Comparison of ENCODE assay signal across 30 cellular contexts in the genomic region with DNA sequence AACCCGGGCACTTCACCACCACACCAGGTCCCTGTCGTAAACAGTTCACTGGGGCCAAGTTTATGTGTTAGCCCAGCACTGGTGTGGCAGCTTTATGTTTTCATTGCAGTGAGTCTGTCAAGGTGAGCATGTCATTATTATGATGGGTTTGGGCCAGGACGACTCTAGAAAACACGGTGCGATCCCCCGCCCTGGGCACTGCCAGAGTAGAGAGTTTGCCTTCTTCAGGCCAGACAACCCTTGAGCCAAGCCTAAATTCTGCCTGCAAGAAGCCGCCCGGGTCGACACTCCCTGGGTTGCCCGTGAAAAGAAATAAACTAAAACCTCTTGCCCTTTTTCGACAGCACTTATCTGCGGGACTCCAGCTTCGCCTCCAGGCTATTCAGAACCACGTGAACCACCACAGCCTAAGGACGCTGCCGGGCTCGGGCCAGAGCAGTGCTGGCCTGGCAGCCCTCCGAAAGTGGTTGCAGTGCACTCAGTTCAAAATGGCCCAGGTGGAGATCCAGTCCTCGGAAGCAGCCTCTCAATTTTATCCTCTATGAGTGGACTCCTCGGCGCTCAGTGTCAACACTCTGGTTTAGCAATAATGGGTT.
"Had no signal": no experiment of that assay in that cellular context is flagged by ENCODE, and none has a peak within 500 bp of the region (broad histone marks: within the 10 kb centered on the region; RNA-seq: fewer than 3 reads in every experiment).

No MANE protein-coding gene starts in this region.

- H3K36me3 ChIP-seq: adrenal gland, cardiac muscle cell, esophagus squamous epithelium, heart right ventricle, lower lobe of right lung, ovary, stomach, tibial artery, WERI-Rb-1 had no signal

- H3K27me3 ChIP-seq: adrenal gland, body of pancreas, cardiac muscle cell, dorsolateral prefrontal cortex, esophagus squamous epithelium, heart right ventricle, ovary, stomach had no signal

- DNase-seq: activated CD4-positive, alpha-beta memory T cell treated with anti-CD3 and anti-CD28 coated beads for 36 hours; activated CD4-positive, alpha-beta T cell treated with anti-CD3 and anti-CD28 coated beads, Interleukin-2, amount 10 ng/mL, durations not matched to agents 24 days and 14 days; activated CD4-positive, CD25-positive, alpha-beta regulatory T cell treated with anti-CD3 and anti-CD28 coated beads, Interleukin-2, amount 50 U/mL, for 72 hours; activated CD8-positive, alpha-beta memory T cell treated with anti-CD3 and anti-CD28 coated beads, Interleukin-2, amount 50 U/mL, for 4 hours; activated effector memory CD4-positive, alpha-beta T cell treated with anti-CD3 and anti-CD28 coated beads, Interleukin-2, amount 50 U/mL, for 16 hours; activated naive CD4-positive, alpha-beta T cell treated with anti-CD3 and anti-CD28 coated beads for 36 hours; activated naive CD8-positive, alpha-beta T cell treated with anti-CD3 and anti-CD28 coated beads for 36 hours; activated T-cell treated with anti-CD3 and anti-CD28 coated beads, Interleukin-2, amount 50 U/mL, for 1 hour; aorta; body of pancreas; dorsolateral prefrontal cortex; esophagus squamous epithelium; foreskin melanocyte; heart right ventricle; lower lobe of right lung; mesendoderm; natural killer cell; ovary; retina; stimulated activated CD4-positive, alpha-beta T cell treated with anti-CD3 and anti-CD28 coated beads, Interleukin-15, amount 100 ng/mL, for 24 hours; stimulated activated CD4-positive, alpha-beta T cell treated with anti-CD3 and anti-CD28 coated beads, Interleukin-2, amount 100 ng/mL, for 24 hours; stimulated activated naive B cell treated with anti-CD40 and anti-IgM and Interleukin-4, amounts not matched to agents 10 μg/mL and 1 μg/mL and 100 μg/mL, for 72 hours; stomach; T-helper 17 cell; T1000; tibial artery; WERI-Rb-1 had no signal

- H3K4me3 ChIP-seq: adrenal gland, body of pancreas, cardiac muscle cell, coronary artery, dorsolateral prefrontal cortex, esophagus squamous epithelium, heart right ventricle, lower lobe of right lung, ovary, stomach, tibial artery had no signal

- H3K4me1 ChIP-seq: adrenal gland, body of pancreas, esophagus squamous epithelium, heart right ventricle, lower lobe of right lung, stomach, tibial artery had no signal

- H3K9me3 ChIP-seq: adrenal gland, body of pancreas, esophagus squamous epithelium, heart right ventricle, lower lobe of right lung, ovary, stomach, tibial artery had no signal

- ATAC-seq: body of pancreas; heart right ventricle; lower lobe of right lung; natural killer cell; stimulated activated naive B cell treated with anti-CD40 and anti-IgM and Interleukin-4, amounts not matched to agents 10 μg/mL and 1 μg/mL and 100 μg/mL, for 72 hours; T-helper 17 cell had no signal

- H3K27ac ChIP-seq: adrenal gland, body of pancreas, cardiac muscle cell, coronary artery, dorsolateral prefrontal cortex, esophagus squamous epithelium, heart right ventricle, lower lobe of right lung, ovary, stomach, tibial artery, WERI-Rb-1 had no signal
